ENCODE assay signal across 8 cellular contexts in the genomic region with DNA sequence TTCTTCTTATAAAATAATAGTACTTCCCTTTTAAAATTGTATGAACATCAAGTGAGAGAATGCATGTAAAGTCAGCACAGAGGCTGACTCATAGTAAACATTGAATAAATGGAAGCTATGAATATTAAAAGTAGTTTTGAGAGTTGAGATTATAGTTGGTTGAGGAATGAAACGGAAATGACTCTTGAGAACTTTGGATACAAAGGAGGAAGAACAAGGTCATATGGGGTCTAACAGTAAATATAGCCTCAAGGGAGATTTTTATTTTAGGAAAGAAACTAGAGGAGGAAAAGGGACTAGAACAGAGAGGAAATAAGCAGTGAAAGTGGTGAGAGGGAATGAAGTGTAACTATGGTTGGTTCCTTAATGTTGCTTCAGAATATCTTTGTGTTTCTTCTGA.
DNase-seq lines count a peak whose midpoint lies in the region; ATAC-seq, FAIRE-seq and TF ChIP-seq lines count a peak whose summit lies in the region.

No MANE protein-coding gene starts in this region.

- BruUV-seq in GM12878 (replicated peaks; lab: Mats Ljungman, UMichigan), result no TSS peak

- TF ChIP-seq CTCF in GM12878 (IDR thresholded peaks at IDR 0.05 in 2 of 3, conservative IDR thresholded peaks at IDR 0.05 in 1 of 3; ENCODE audit: control insufficient read depth in 2 of 3, extremely low read depth in 1 of 3, insufficient read depth in 1 of 3, low read depth in 3 of 3, low read length in 3 of 3) (no peak), right lobe of liver (IDR thresholded peaks at IDR 0.05) (no peak)

- H3K27me3 ChIP-seq in GM12878 (replicated peaks in 1 of 2; ENCODE audit: control insufficient read depth in 2 of 2, insufficient read depth in 2 of 2, low read length in 1 of 2) (no peaks in the 10 kb centered on the region), right lobe of liver (no peaks in the 10 kb centered on the region)

- H3K4me1 ChIP-seq in GM12878 (ENCODE audit: control insufficient read depth, insufficient read depth, low read length) (peaks cover 18% of the 10 kb centered on the region; the same call in 1 of the 2 replicates), right lobe of liver (peaks cover 0 to 5% (median 2%) of the 10 kb centered on the region in 4 donors)

- peak; percentile 21 for DNase-seq in AG08396 (ENCODE audit: low spot score)
- no peak for DNase-seq in GM12878 (ENCODE audit: low read depth, low spot score)
- no peak for DNase-seq in right lobe of liver
- DNase-seq in stimulated activated naive CD4-positive, alpha-beta T cell treated with Interleukin-2 at 50 U/mL for 16 hours (lab: John Stamatoyannopoulos, UW), result no peak
- no peak for DNase-seq in ecto neural progenitor cell (ENCODE audit: low spot score)
- no peak for DNase-seq in globus pallidus (ENCODE audit: low spot score)

- no peak overlapping the region; the same call in 1 of the 2 replicates for H2AFZ ChIP-seq in GM12878 (ENCODE audit: control insufficient read depth, low read depth, low read length)

- H3K27ac ChIP-seq in GM12878 (ENCODE audit: control insufficient read depth, insufficient read depth) (peak overlapping the region; percentile 24; the same call in 1 of the 2 replicates), right lobe of liver (peak overlapping the region in 2 of 3 donors; percentile 19 to 21)

- RAD21 ChIA-PET in GM12878 (lab: Charles Lee; ENCODE audit: unreplicated experiment), result interaction anchor here (1.1 to 2.3 kb wide), 4 partner anchors 11 to 165 kb away, joined by 3 to 6 read pairs (median 4); partner anchors contain the start of gene CHD9

- H3K4me2 ChIP-seq in GM12878 (ENCODE audit: control insufficient read depth, insufficient read depth), result peak overlapping the region; percentile 47

- TF ChIP-seq RAD21 in GM12878 (IDR thresholded peaks at IDR 0.05; ENCODE audit: insufficient read depth, low read depth, low read length), result no peak

- intact Hi-C loops in GM12878 (cut with micrococcal nuclease; ENCODE audit: unreplicated experiment) (no loop called here), right lobe of liver (cut with DNase I) (no loop called here)

- POLR2A ChIA-PET in GM12878 (lab: Charles Lee), result interaction anchor here (1.1 kb wide), 1 partner anchor 165 kb away, joined by 4 read pairs; the partner anchor contains the start of gene CHD9

- no peaks in the 10 kb centered on the region for H4K20me1 ChIP-seq in GM12878 (ENCODE audit: control insufficient read depth, insufficient read depth)

- CTCF ChIA-PET in GM12878 (lab: Yijun Ruan, JAX), result interaction anchor here (0.6 to 6.6 kb wide), 6 partner anchors 11 to 165 kb away, joined by 3 to 33 read pairs (median 4); partner anchors contain the start of gene CHD9

- TF ChIP-seq POLR2A in GM12878 (IDR thresholded peaks at IDR 0.05; ENCODE audit: low read depth, low read length) (no peak), right lobe of liver (IDR thresholded peaks at IDR 0.05) (no peak)

- peaks cover 0 to 3% of the 10 kb centered on the region in 2 experiments; a peak in 2 of 4 replicates for H3K36me3 ChIP-seq in GM12878 (ENCODE audit: control insufficient read depth in 2 of 2, insufficient read depth in 2 of 2, low read length in 1 of 2)
- H3K36me3 ChIP-seq in right lobe of liver, result peaks cover 0 to 7% (median under 1%) of the 10 kb centered on the region in 4 donors

- no peak overlapping the region for H3K9ac ChIP-seq in GM12878 (ENCODE audit: control insufficient read depth, insufficient read depth, low read length)

- SMC1A ChIA-PET in GM12878 (lab: Charles Lee; ENCODE audit: uncharacterized antibody, unreplicated experiment), result interaction anchor here (0.7 to 2.8 kb wide), 8 partner anchors 9 to 237 kb away, joined by 3 to 23 read pairs (median 5); partner anchors contain the start of gene CHD9

- peaks cover 61% of the 10 kb centered on the region for H3K79me2 ChIP-seq in GM12878 (ENCODE audit: control insufficient read depth, insufficient read depth, low read length)

- in situ Hi-C loops in GM12878 (cut with MboI), result loop anchor here (5.0 kb wide), 1 partner anchor 157 kb away; no protein-coding TSS in a partner anchor

- WGBS in GM12878 (ENCODE audit: insufficient coverage, insufficient replicate concordance, low lambda C conversion rate, missing lambda C conversion rate), result 61% methylated on average over 1 of the region's 1 CpG
- WGBS in right lobe of liver (ENCODE audit: insufficient coverage, low coverage, low lambda C conversion rate, missing lambda C conversion rate), result 55% methylated on average over 1 of the region's 1 CpG

- no peak for TF ChIP-seq EP300 in GM12878 (IDR thresholded peaks at IDR 0.05; ENCODE audit: borderline replicate concordance in 1 of 2, control insufficient read depth in 1 of 2, low read depth in 2 of 2, low read length in 2 of 2)

- H3K9me3 ChIP-seq in GM12878 (replicated peaks; ENCODE audit: control insufficient read depth, insufficient read depth, low read length), result no peaks in the 10 kb centered on the region
- no peaks in the 10 kb centered on the region for H3K9me3 ChIP-seq in right lobe of liver

- peak; percentile 44 for ATAC-seq in HG02870 (IDR thresholded peaks at IDR 0.05; ENCODE audit: unreplicated experiment)
- ATAC-seq in GM12878, result peak; percentile 42
- peak; percentile 68 to 85 (median 82) for ATAC-seq in right lobe of liver
- ATAC-seq in HG02588 (IDR thresholded peaks at IDR 0.05; ENCODE audit: unreplicated experiment), result no peak

- peak; percentile 31 for FAIRE-seq in GM12878 (lab: Jason Lieb, UNC)

- no peak overlapping the region for H3K4me3 ChIP-seq in GM12878
- H3K4me3 ChIP-seq in right lobe of liver, result no peak overlapping the region

TF ChIP-seq in GM12878, 131 proteins besides CTCF, POLR2A, EP300 and RAD21:
- TF ChIP-seq ETV6 (conservative IDR thresholded peaks at IDR 0.05 in 1 of 2, IDR thresholded peaks at IDR 0.05 in 1 of 2; ENCODE audit: borderline replicate concordance in 1 of 2, low read depth in 1 of 2), result peak in 1 of 2 experiments; percentile 46; a peak in 1 of 4 replicates
- no peak for TF ChIP-seq POLR2AphosphoS5 (IDR thresholded peaks at IDR 0.05; ENCODE audit: low read length)
